In genomic region chr11:89667001-89667400, GRCh38 we compare ENCODE assay signal across 22 cellular contexts. TPM values are rescaled to one million over a fixed set of nuclear protein-coding genes. Genes with fewer than 3 reads are reported as not detected.
A peak's percentile ranks its signal among the peaks of the same experiment; 100 is the strongest.
DNase-seq lines count a peak whose midpoint lies in the region; ATAC-seq and TF ChIP-seq lines count a peak whose summit lies in the region.
"Had no signal": no experiment of that assay in that cellular context is flagged by ENCODE, and none has a peak within 500 bp of the region (broad histone marks: within the 10 kb centered on the region; RNA-seq: fewer than 3 reads in every experiment).

No MANE protein-coding gene starts in this region.

- no TSS peak for BruUV-seq in PC-3 (replicated peaks; lab: Mats Ljungman, UMichigan)

- no peak overlapping the region for H2AFZ ChIP-seq in PC-3 (ENCODE audit: low read length)
- H2AFZ ChIP-seq: PC-9 had no signal

- H3K9me3 ChIP-seq in PC-3 (ENCODE audit: low read length) (no peaks in the 10 kb centered on the region), transverse colon (no peaks in the 10 kb centered on the region)
- H3K9me3 ChIP-seq: SJSA1 had no signal

- H3F3A ChIP-seq in PC-3 (ENCODE audit: low read length, unreplicated experiment): no peaks in the 10 kb centered on the region

- CTCF ChIA-PET in PC-3 (lab: Charles Lee): no interaction called here

- in situ Hi-C loops in transverse colon (cut with MboI; ENCODE audit: low pct_ligation_motif_present in 1 of 4, low pct_unique_long_range_greater_than_20kb in 1 of 4, low sequenced_read_pairs in 3 of 4): no loop called here

- no peak for TF ChIP-seq CTCF in PC-3 (conservative IDR thresholded peaks at IDR 0.05; ENCODE audit: low read depth, low read length)
- no peak for TF ChIP-seq CTCF in transverse colon (IDR thresholded peaks at IDR 0.05)

- H3K27me3 ChIP-seq in PC-3 (ENCODE audit: low read length) (peaks cover 5% of the 10 kb centered on the region; the same call in 1 of the 2 replicates), transverse colon (peaks cover 6% of the 10 kb centered on the region)
- H3K27me3 ChIP-seq: SJSA1 had no signal

- no peak overlapping the region for H3K9ac ChIP-seq in PC-3 (ENCODE audit: low read length)
- H3K9ac ChIP-seq: KMS-11 had no signal

- H3K4me3 ChIP-seq in PC-3 (ENCODE audit: low read length) (no peak overlapping the region), transverse colon (no peak overlapping the region)
- H3K4me3 ChIP-seq: PC-9, SJSA1 had no signal

- no peak overlapping the region for H3K27ac ChIP-seq in PC-3 (ENCODE audit: low read length)
- no peak overlapping the region for H3K27ac ChIP-seq in transverse colon
- H3K27ac ChIP-seq: HL-60, KMS-11, PC-9, SJSA1 had no signal

- WGBS in transverse colon (ENCODE audit: low coverage in 1 of 2), 2 donors: 51 to 67% methylated on average over 2 to 3 of the region's 3 CpGs

- no peak for TF ChIP-seq POLR2A in transverse colon (IDR thresholded peaks at IDR 0.05)
- no peak for TF ChIP-seq POLR2A in GM18505 (IDR thresholded peaks at IDR 0.05; ENCODE audit: borderline replicate concordance, extremely low read depth, insufficient read depth, insufficient read length)

- H3K4me1 ChIP-seq in PC-3 (ENCODE audit: insufficient read depth, low read length): no peaks in the 10 kb centered on the region
- no peaks in the 10 kb centered on the region for H3K4me1 ChIP-seq in transverse colon
- H3K4me1 ChIP-seq: SJSA1 had no signal

- H4K20me1 ChIP-seq in PC-3 (ENCODE audit: low read length): no peaks in the 10 kb centered on the region

- H3K9me2 ChIP-seq in PC-3 (replicated peaks; ENCODE audit: low read length): no peaks in the 10 kb centered on the region

- intact Hi-C loops in PC-3 (cut with micrococcal nuclease) (no loop called here), transverse colon (cut with DNase I; ENCODE audit: low total_unique reads) (no loop called here), left ventricle myocardium superior (cut with micrococcal nuclease) (no loop called here)

- ATAC-seq in PC-3: no peak
- ATAC-seq in esophagus mucosa: peak; percentile 76
- no peak for ATAC-seq in GM18505 (IDR thresholded peaks at IDR 0.05; ENCODE audit: unreplicated experiment)
- ATAC-seq in left ventricle myocardium superior: no peak
- ATAC-seq: T-cell had no signal

- H3K36me3 ChIP-seq in PC-3 (ENCODE audit: low read depth, low read length) (no peaks in the 10 kb centered on the region), transverse colon (no peaks in the 10 kb centered on the region)
- H3K36me3 ChIP-seq: SJSA1 had no signal

- no peak for TF ChIP-seq EP300 in transverse colon (IDR thresholded peaks at IDR 0.05; ENCODE audit: low read depth)

- POLR2A ChIA-PET in PC-3 (lab: Charles Lee; ENCODE audit: unreplicated experiment): no interaction called here

- no peak overlapping the region for H3K4me2 ChIP-seq in PC-3 (ENCODE audit: low read length)
- H3K4me2 ChIP-seq: KMS-11, PC-9 had no signal

- no peaks in the 10 kb centered on the region for H3K79me2 ChIP-seq in PC-3 (ENCODE audit: low read length)

- peak; percentile 22 for DNase-seq in NCI-H748 (lab: John Stamatoyannopoulos, UW; ENCODE audit: unreplicated experiment)
- no peak for DNase-seq in NCI-H748 treated with DMSO at 0.1 percent for 48 hours (lab: John Stamatoyannopoulos, UW)
- DNase-seq in PC-3: peak; percentile 25
- peak; percentile 15 for DNase-seq in transverse colon
- no peak for DNase-seq in NOMO-1 treated with DMSO at 0.1 percent for 48 hours (lab: John Stamatoyannopoulos, UW; ENCODE audit: unreplicated experiment)
- DNase-seq in left ventricle myocardium superior: no peak
- DNase-seq: 8988T, HCEC 1CT, NCI-H1048, NCI-H1694, NCI-H2081, NCI-H69, PC-9, Right ventricle myocardium superior, T-cell had no signal

RNA-seq across cellular contexts. Expression of gene TRIM77, which starts 43.1 kb away (rescaled TPM):
- total RNA-seq in PC-3 (2014; rRNA removed): not detected in 2 replicates
- total RNA-seq in esophagus mucosa: not detected
- not detected for total RNA-seq in transverse colon
- total RNA-seq in left ventricle myocardium superior: not detected
- total RNA-seq: H1, PC-9, Right ventricle myocardium superior, RPMI7951, SJSA1, T-cell had no signal

Comparison
In these comparisons a context has a peak if more than half of its experiments do, and no peak if none do; other contexts are left out.
1. DNase-seq: peak in NCI-H748 (single experiment), PC-3 (single experiment) and transverse colon (single experiment); none in NCI-H748 treated with DMSO at 0.1 percent for 48 hours (single experiment), NOMO-1 treated with DMSO at 0.1 percent for 48 hours (single experiment) and left ventricle myocardium superior (single experiment).